In the genomic region with DNA sequence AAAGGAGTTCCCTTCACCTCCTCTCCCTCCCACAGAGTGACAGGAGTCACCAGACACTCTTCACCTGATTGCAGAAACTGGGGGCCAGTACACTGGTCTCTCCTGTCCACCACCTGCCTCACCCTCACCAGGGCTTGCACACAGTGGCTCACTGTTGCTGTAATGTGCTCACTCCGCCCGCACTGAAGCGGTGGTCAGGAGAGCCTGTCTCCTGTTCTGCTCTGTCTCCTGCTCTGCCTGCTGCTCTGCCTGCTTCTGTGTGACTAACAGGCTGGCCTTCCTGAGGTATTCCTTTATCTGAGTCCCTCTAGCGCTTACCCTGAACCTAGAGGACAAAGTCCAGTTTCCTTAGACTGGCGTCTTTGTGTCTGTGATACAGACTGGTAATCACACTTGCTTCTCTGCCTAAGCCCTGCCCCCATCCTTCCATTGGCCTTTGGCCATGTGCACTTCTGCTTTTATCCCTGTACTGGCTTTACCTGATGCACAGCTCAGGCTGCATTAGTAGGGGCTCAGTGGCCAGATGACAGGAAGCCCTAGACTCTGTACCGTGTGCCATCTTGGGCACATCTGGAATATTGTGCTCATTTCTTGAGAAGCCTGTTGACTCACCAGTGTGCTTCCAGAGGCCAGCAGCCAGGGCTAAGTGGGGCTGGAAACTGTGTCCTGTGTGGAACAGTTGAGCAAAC, we compare ENCODE assay signal across 1 cellular context.
TF ChIP-seq lines count a peak whose summit lies in the region.

No MANE protein-coding gene starts in this region.

TF ChIP-seq in HepG2, 621 proteins besides CTCF, POLR2A, EP300 and RAD21 (continued from another document and continues in another):
- TF ChIP-seq NFAT5 (CRISPR knock-in tag; IDR thresholded peaks at IDR 0.05) = no peak
- no peak for TF ChIP-seq ELF4 (CRISPR knock-in tag; IDR thresholded peaks at IDR 0.05; ENCODE audit: borderline replicate concordance)
- peak; percentile 82 for TF ChIP-seq ZSCAN31 (CRISPR knock-in tag; IDR thresholded peaks at IDR 0.05; ENCODE audit: low read depth)
- TF ChIP-seq GATAD2A (CRISPR knock-in tag; IDR thresholded peaks at IDR 0.05) = peak; percentile 96
- peak; percentile 72; the same call in 1 of the 2 replicates for TF ChIP-seq ZC3H13 (CRISPR knock-in tag; IDR thresholded peaks at IDR 0.05)
- TF ChIP-seq ZNF510 (CRISPR knock-in tag; IDR thresholded peaks at IDR 0.05; ENCODE audit: low read depth) = no peak
- TF ChIP-seq ZNF362 (CRISPR knock-in tag; IDR thresholded peaks at IDR 0.05; ENCODE audit: borderline replicate concordance) = peak; percentile 59; the same call in 1 of the 2 replicates
- peak; percentile 47; the same call in 1 of the 2 replicates for TF ChIP-seq FUBP1 (CRISPR knock-in tag; IDR thresholded peaks at IDR 0.05; ENCODE audit: borderline replicate concordance)
- TF ChIP-seq CREBL2 (CRISPR knock-in tag; IDR thresholded peaks at IDR 0.05; ENCODE audit: borderline replicate concordance) = peak; percentile 46; the same call in 1 of the 2 replicates
- TF ChIP-seq SP4 (CRISPR knock-in tag; IDR thresholded peaks at IDR 0.05) = no peak; the same call in 1 of the 2 replicates
- peak; percentile 45; the same call in 1 of the 2 replicates for TF ChIP-seq GMEB1 (CRISPR knock-in tag; IDR thresholded peaks at IDR 0.05; ENCODE audit: borderline replicate concordance)
- TF ChIP-seq ZBTB42 (CRISPR knock-in tag; IDR thresholded peaks at IDR 0.05) = no peak
- TF ChIP-seq ZNF7 (CRISPR knock-in tag; IDR thresholded peaks at IDR 0.05) = peak; percentile 53; the same call in 1 of the 2 replicates
- no peak for TF ChIP-seq ZNF512B (CRISPR knock-in tag; IDR thresholded peaks at IDR 0.05; ENCODE audit: borderline replicate concordance)
- peak; percentile 68 for TF ChIP-seq RARA (CRISPR knock-in tag; IDR thresholded peaks at IDR 0.05)
- TF ChIP-seq, protein P1, sequence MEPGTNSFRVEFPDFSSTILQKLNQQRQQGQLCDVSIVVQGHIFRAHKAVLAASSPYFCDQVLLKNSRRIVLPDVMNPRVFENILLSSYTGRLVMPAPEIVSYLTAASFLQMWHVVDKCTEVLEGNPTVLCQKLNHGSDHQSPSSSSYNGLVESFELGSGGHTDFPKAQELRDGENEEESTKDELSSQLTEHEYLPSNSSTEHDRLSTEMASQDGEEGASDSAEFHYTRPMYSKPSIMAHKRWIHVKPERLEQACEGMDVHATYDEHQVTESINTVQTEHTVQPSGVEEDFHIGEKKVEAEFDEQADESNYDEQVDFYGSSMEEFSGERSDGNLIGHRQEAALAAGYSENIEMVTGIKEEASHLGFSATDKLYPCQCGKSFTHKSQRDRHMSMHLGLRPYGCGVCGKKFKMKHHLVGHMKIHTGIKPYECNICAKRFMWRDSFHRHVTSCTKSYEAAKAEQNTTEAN (CRISPR knock-in tag; conservative IDR thresholded peaks at IDR 0.05) = peak; percentile 68; the same call in 1 of the 2 replicates
- TF ChIP-seq KLF6 (CRISPR knock-in tag; IDR thresholded peaks at IDR 0.05) = 0 out of 2 replicates have a peak, but pooled peaks have one; percentile 26
- TF ChIP-seq ZFY (CRISPR knock-in tag; IDR thresholded peaks at IDR 0.05) = peak; percentile 60
- TF ChIP-seq, protein P2, sequence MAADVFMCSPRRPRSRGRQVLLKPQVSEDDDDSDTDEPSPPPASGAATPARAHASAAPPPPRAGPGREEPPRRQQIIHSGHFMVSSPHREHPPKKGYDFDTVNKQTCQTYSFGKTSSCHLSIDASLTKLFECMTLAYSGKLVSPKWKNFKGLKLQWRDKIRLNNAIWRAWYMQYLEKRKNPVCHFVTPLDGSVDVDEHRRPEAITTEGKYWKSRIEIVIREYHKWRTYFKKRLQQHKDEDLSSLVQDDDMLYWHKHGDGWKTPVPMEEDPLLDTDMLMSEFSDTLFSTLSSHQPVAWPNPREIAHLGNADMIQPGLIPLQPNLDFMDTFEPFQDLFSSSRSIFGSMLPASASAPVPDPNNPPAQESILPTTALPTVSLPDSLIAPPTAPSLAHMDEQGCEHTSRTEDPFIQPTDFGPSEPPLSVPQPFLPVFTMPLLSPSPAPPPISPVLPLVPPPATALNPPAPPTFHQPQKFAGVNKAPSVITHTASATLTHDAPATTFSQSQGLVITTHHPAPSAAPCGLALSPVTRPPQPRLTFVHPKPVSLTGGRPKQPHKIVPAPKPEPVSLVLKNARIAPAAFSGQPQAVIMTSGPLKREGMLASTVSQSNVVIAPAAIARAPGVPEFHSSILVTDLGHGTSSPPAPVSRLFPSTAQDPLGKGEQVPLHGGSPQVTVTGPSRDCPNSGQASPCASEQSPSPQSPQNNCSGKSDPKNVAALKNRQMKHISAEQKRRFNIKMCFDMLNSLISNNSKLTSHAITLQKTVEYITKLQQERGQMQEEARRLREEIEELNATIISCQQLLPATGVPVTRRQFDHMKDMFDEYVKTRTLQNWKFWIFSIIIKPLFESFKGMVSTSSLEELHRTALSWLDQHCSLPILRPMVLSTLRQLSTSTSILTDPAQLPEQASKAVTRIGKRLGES (CRISPR knock-in tag; IDR thresholded peaks at IDR 0.05; ENCODE audit: borderline replicate concordance) = no peak
- no peak for TF ChIP-seq PHF20 (CRISPR knock-in tag; IDR thresholded peaks at IDR 0.05)
- TF ChIP-seq, protein P3, sequence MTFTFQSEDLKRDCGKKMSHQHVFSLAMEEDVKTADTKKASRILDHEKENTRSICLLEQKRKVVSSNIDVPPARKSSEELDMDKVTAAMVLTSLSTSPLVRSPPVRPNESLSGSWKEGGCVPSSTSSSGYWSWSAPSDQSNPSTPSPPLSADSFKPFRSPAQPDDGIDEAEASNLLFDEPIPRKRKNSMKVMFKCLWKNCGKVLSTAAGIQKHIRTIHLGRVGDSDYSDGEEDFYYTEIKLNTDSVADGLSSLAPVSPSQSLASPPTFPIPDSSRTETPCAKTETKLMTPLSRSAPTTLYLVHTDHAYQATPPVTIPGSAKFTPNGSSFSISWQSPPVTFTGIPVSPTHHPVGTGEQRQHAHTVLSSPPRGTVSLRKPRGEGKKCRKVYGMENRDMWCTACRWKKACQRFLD (CRISPR knock-in tag; IDR thresholded peaks at IDR 0.05; ENCODE audit: borderline replicate concordance) = no peak
- no peak for TF ChIP-seq ATF1 (CRISPR knock-in tag; IDR thresholded peaks at IDR 0.05)
- no peak for TF ChIP-seq HOXA7 (CRISPR knock-in tag; IDR thresholded peaks at IDR 0.05)
- 0 out of 2 replicates have a peak, but pooled peaks have one; percentile 42 for TF ChIP-seq ZNF841 (CRISPR knock-in tag; IDR thresholded peaks at IDR 0.05; ENCODE audit: borderline replicate concordance)
- peak; percentile 96; the same call in 1 of the 2 replicates for TF ChIP-seq ZNF292 (CRISPR knock-in tag; IDR thresholded peaks at IDR 0.05; ENCODE audit: borderline replicate concordance, low read depth)
- TF ChIP-seq HOXA9 (CRISPR knock-in tag; IDR thresholded peaks at IDR 0.05; ENCODE audit: borderline replicate concordance) = peak; percentile 59; the same call in 1 of the 2 replicates
- TF ChIP-seq ZNF629 (CRISPR knock-in tag; conservative IDR thresholded peaks at IDR 0.05) = peak; percentile 63; the same call in 1 of the 2 replicates
- peak; percentile 83 for TF ChIP-seq ERF (CRISPR knock-in tag; IDR thresholded peaks at IDR 0.05)
- no peak for TF ChIP-seq SRY (CRISPR knock-in tag; IDR thresholded peaks at IDR 0.05)
- peak; percentile 97 for TF ChIP-seq SAP130 (CRISPR knock-in tag; IDR thresholded peaks at IDR 0.05; ENCODE audit: low read depth)
- TF ChIP-seq, protein P4, sequence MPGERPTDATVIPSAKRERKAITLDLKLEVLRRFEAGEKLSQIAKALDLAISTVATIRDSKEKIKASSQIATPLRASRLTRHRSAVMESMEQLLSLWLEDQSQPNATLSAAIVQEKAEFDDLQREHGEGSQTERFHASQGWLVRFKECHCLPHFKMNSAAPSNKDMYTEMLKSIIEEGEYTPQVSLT (CRISPR knock-in tag; IDR thresholded peaks at IDR 0.05; ENCODE audit: borderline replicate concordance, low read depth) = no peak
- no peak for TF ChIP-seq ZNF207 (IDR thresholded peaks at IDR 0.05; ENCODE audit: borderline replicate concordance)
- peak; percentile 75 for TF ChIP-seq ZNF205 (CRISPR knock-in tag; IDR thresholded peaks at IDR 0.05)
- TF ChIP-seq ZFP90 (CRISPR knock-in tag; IDR thresholded peaks at IDR 0.05; ENCODE audit: borderline replicate concordance) = peak; percentile 47; the same call in 1 of the 2 replicates
- TF ChIP-seq MXI1 (IDR thresholded peaks at IDR 0.05; ENCODE audit: borderline replicate concordance, low read depth, low read length) = peak; percentile 95; the same call in 2 of the 3 replicates
